In the genomic region with DNA sequence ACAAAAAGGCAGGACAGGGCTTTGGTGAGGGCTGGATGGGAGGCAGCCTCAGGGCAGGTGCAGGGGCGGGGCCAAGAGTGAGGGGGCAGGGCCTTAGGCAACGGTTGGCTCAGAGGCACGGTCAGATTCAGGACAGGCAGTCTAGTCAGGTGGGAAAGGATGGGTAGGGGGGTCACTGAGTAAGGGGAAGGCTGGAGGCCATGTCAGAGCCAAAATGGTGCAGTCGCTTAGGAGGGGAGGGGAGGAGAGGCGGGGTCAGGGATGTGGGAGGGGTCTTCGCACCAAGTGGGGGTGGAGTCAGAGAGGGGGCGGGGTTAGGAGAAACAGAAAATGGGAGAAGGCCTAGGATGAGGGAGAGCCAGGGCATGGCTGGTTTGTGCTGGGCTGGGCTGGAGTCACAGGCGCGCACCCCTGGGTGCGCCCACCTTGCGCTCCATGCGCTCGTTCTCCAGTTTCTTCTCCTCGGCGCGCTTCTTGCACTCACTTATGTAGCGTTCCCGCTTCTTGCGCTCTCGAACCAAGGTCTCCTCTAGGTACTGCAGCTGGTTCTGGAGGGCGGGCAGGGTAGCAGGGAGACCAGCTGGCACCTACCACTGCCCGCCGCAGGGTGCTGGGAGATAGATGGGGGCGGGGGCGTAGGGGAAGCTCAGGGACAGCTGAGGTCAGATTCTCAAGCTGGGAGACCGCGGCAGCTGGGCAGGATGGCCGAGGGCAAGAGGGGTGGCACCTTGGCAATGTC, we compare ENCODE assay signal across 25 cellular contexts. TPM values are rescaled to one million over a fixed set of nuclear protein-coding genes. Genes with fewer than 3 reads are reported as not detected.
A peak's percentile ranks its signal among the peaks of the same experiment; 100 is the strongest.
DNase-seq lines count a peak whose midpoint lies in the region; ATAC-seq and TF ChIP-seq lines count a peak whose summit lies in the region.
"Had no signal": no experiment of that assay in that cellular context is flagged by ENCODE, and none has a peak within 500 bp of the region (broad histone marks: within the 10 kb centered on the region; RNA-seq: fewer than 3 reads in every experiment).

No MANE protein-coding gene starts in this region.

- POLR2A ChIA-PET in WTC11 (lab: Charles Lee), result interaction anchor here (1.0 kb wide), 1 partner anchor 9 kb away, joined by 3 read pairs; a partner anchor contains a TSS

- TF ChIP-seq CTCF in natural killer cell (IDR thresholded peaks at IDR 0.05), result no peak
- TF ChIP-seq CTCF in WTC11 (IDR thresholded peaks at IDR 0.05), result no peak

- no peak overlapping the region for H3K27ac Mint-ChIP-seq in natural killer cell treated with Interleukin-12 subunit alpha and Interleukin-12 subunit beta and Interleukin-15 and Interleukin-18, amount 100 ng/mL, for 72 hours
- H3K27ac Mint-ChIP-seq in natural killer cell (no peak overlapping the region), WTC11 (no peak overlapping the region)
- H3K27ac Mint-ChIP-seq: activated CD4-positive, alpha-beta memory T cell treated with anti-CD3 and anti-CD28 coated beads for 36 hours; activated T-cell treated with anti-CD3 and anti-CD28 coated beads, Interleukin-2, amount 50 U/mL, for 24 hours; CD4-positive, alpha-beta T cell; naive thymus-derived CD8-positive, alpha-beta T cell had no signal

- intact Hi-C loops in natural killer cell (cut with micrococcal nuclease), result no loop called here

- peak; percentile 44 for DNase-seq in natural killer cell treated with Interleukin-12 subunit alpha and Interleukin-12 subunit beta and Interleukin-15 and Interleukin-18, amount 100 ng/mL, for 72 hours (ENCODE audit: low spot score)
- DNase-seq in natural killer cell (no peak), WTC11 (ENCODE audit: low spot score) (peak; percentile 76), germinal center (ENCODE audit: low spot score) (no peak), GDM1 (lab: John Stamatoyannopoulos, UW) (no peak)
- no peak for DNase-seq in effector CD8-positive, alpha-beta T cell (lab: John Stamatoyannopoulos, UW)
- DNase-seq: activated CD4-positive, alpha-beta memory T cell treated with anti-CD3 and anti-CD28 coated beads for 36 hours; activated naive CD4-positive, alpha-beta T cell; activated T-cell treated with anti-CD3 and anti-CD28 coated beads, Interleukin-2, amount 50 U/mL, for 24 hours; amniotic stem cell; CD4-positive, alpha-beta T cell; Kasumi-1; left colon; naive thymus-derived CD8-positive, alpha-beta T cell; NCI-H1092; NCI-H2029; NK-92 treated with Interleukin-12 subunit alpha and Interleukin-12 subunit beta, amount 100 ng/mL, for 24 hours; stimulated activated CD4-positive, alpha-beta T cell treated with anti-CD3 and anti-CD28 coated beads, Interleukin-1b, Interleukin-23, amount 100 ng/mL, for 48 hours; stimulated activated naive CD4-positive, alpha-beta T cell treated with Interleukin-2 at 50 U/mL for 16 hours; T-helper 2 cell; thyroid gland had no signal

- CTCF ChIA-PET in WTC11 (lab: Charles Lee), result interaction anchor here (0.6 to 2.9 kb wide), 3 partner anchors 9 to 45 kb away, joined by 3 to 11 read pairs (median 8); a partner anchor contains a TSS

- ATAC-seq in natural killer cell treated with Interleukin-12 subunit alpha and Interleukin-12 subunit beta and Interleukin-15 and Interleukin-18, amount 100 ng/mL, for 72 hours, result no peak
- ATAC-seq in natural killer cell (no peak), WTC11 (peak; percentile 7)
- ATAC-seq: left colon; naive thymus-derived CD8-positive, alpha-beta T cell; Panc1 had no signal

- H3K36me3 Mint-ChIP-seq in natural killer cell treated with Interleukin-12 subunit alpha and Interleukin-12 subunit beta and Interleukin-15 and Interleukin-18, amount 100 ng/mL, for 72 hours, result no peaks in the 10 kb centered on the region
- no peaks in the 10 kb centered on the region for H3K36me3 Mint-ChIP-seq in natural killer cell
- no peaks in the 10 kb centered on the region for H3K36me3 Mint-ChIP-seq in WTC11
- H3K36me3 Mint-ChIP-seq: activated CD4-positive, alpha-beta memory T cell treated with anti-CD3 and anti-CD28 coated beads for 36 hours; naive thymus-derived CD8-positive, alpha-beta T cell had no signal

- H3K9me3 Mint-ChIP-seq in natural killer cell treated with Interleukin-12 subunit alpha and Interleukin-12 subunit beta and Interleukin-15 and Interleukin-18, amount 100 ng/mL, for 72 hours, result no peaks in the 10 kb centered on the region
- H3K9me3 Mint-ChIP-seq in natural killer cell, result no peaks in the 10 kb centered on the region
- H3K9me3 Mint-ChIP-seq in WTC11, result no peaks in the 10 kb centered on the region
- H3K9me3 Mint-ChIP-seq: activated CD4-positive, alpha-beta memory T cell treated with anti-CD3 and anti-CD28 coated beads for 36 hours; activated T-cell treated with anti-CD3 and anti-CD28 coated beads, Interleukin-2, amount 50 U/mL, for 24 hours; CD4-positive, alpha-beta T cell; naive thymus-derived CD8-positive, alpha-beta T cell had no signal

- peaks cover 18 to 21% of the 10 kb centered on the region in 2 donors for H3K27me3 Mint-ChIP-seq in natural killer cell treated with Interleukin-12 subunit alpha and Interleukin-12 subunit beta and Interleukin-15 and Interleukin-18, amount 100 ng/mL, for 72 hours
- peaks cover 21 to 23% of the 10 kb centered on the region in 2 donors for H3K27me3 Mint-ChIP-seq in natural killer cell (ENCODE audit: low read depth in 2 of 2)
- H3K27me3 Mint-ChIP-seq in WTC11 (ENCODE audit: low read depth), result peaks cover 15% of the 10 kb centered on the region

- H3K4me3 Mint-ChIP-seq in natural killer cell treated with Interleukin-12 subunit alpha and Interleukin-12 subunit beta and Interleukin-15 and Interleukin-18, amount 100 ng/mL, for 72 hours, result no peak overlapping the region
- H3K4me3 Mint-ChIP-seq in natural killer cell, result no peak overlapping the region
- no peak overlapping the region for H3K4me3 Mint-ChIP-seq in WTC11
- H3K4me3 Mint-ChIP-seq: activated CD4-positive, alpha-beta memory T cell treated with anti-CD3 and anti-CD28 coated beads for 36 hours; activated T-cell treated with anti-CD3 and anti-CD28 coated beads, Interleukin-2, amount 50 U/mL, for 24 hours; CD4-positive, alpha-beta T cell; naive thymus-derived CD8-positive, alpha-beta T cell had no signal

- H3K4me1 Mint-ChIP-seq in natural killer cell treated with Interleukin-12 subunit alpha and Interleukin-12 subunit beta and Interleukin-15 and Interleukin-18, amount 100 ng/mL, for 72 hours (ENCODE audit: low read depth in 2 of 2), result peaks cover 20 to 25% of the 10 kb centered on the region in 2 donors
- H3K4me1 Mint-ChIP-seq in natural killer cell, result peaks cover 25 to 31% of the 10 kb centered on the region in 2 donors
- peaks cover 7% of the 10 kb centered on the region for H3K4me1 Mint-ChIP-seq in WTC11

TF ChIP-seq in WTC11, 78 proteins besides CTCF, POLR2A, EP300 and RAD21 (continues in another document):
- TF ChIP-seq, protein P1, sequence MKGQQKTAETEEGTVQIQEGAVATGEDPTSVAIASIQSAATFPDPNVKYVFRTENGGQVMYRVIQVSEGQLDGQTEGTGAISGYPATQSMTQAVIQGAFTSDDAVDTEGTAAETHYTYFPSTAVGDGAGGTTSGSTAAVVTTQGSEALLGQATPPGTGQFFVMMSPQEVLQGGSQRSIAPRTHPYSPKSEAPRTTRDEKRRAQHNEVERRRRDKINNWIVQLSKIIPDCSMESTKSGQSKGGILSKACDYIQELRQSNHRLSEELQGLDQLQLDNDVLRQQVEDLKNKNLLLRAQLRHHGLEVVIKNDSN (CRISPR knock-in tag; IDR thresholded peaks at IDR 0.05), result no peak

RNA-seq across cellular contexts. Expression of a gene that starts 6.8 kb away (rescaled TPM):
- not detected for total RNA-seq in natural killer cell treated with Interleukin-12 subunit alpha and Interleukin-12 subunit beta and Interleukin-15 and Interleukin-18, amount 100 ng/mL, for 72 hours
- total RNA-seq in natural killer cell (under 1 TPM in 1 of 3 donors, not detected in 2; 0.48 TPM), WTC11 (2021) (69.0 to 88.3 TPM (median 86.0 TPM) in 3 replicates)
- total RNA-seq: activated CD4-positive, alpha-beta memory T cell treated with anti-CD3 and anti-CD28 coated beads for 36 hours; CD4-positive, alpha-beta T cell; naive thymus-derived CD8-positive, alpha-beta T cell; SJSA1; skeletal muscle tissue had no signal

RNA-seq across cellular contexts. Expression of a gene that starts 9.0 kb away (rescaled TPM):
- total RNA-seq in natural killer cell treated with Interleukin-12 subunit alpha and Interleukin-12 subunit beta and Interleukin-15 and Interleukin-18, amount 100 ng/mL, for 72 hours, result not detected
- total RNA-seq in natural killer cell (not detected), WTC11 (2021) (4.1 to 5.8 TPM (median 4.8 TPM) in 3 replicates)
- total RNA-seq: bronchial epithelial cell; CD4-positive, alpha-beta T cell; naive thymus-derived CD8-positive, alpha-beta T cell; skeletal muscle tissue had no signal

RNA-seq across cellular contexts. Expression of a gene that starts 9.5 kb away (rescaled TPM):
- 100 to 1,000 TPM; 303 to 321 TPM for total RNA-seq in natural killer cell treated with Interleukin-12 subunit alpha and Interleukin-12 subunit beta and Interleukin-15 and Interleukin-18, amount 100 ng/mL, for 72 hours
- 100 to 1,000 TPM; 320 to 367 (median 327) TPM for total RNA-seq in natural killer cell
- total RNA-seq in WTC11 (2021), result 396 to 405 TPM (median 402 TPM) in 3 replicates

RNA-seq across cellular contexts. Expression of a gene that starts 41.8 kb away (rescaled TPM):
- 1 to 10 TPM; 3.0 to 5.1 TPM for total RNA-seq in natural killer cell treated with Interleukin-12 subunit alpha and Interleukin-12 subunit beta and Interleukin-15 and Interleukin-18, amount 100 ng/mL, for 72 hours
- total RNA-seq in natural killer cell (10 to 100 TPM in 2 of 3 donors, 1 to 10 TPM in 1; 7.6 to 10.7 (median 10.3) TPM), WTC11 (2021) (16.8 to 20.9 TPM (median 20.4 TPM) in 3 replicates)

RNA-seq across cellular contexts. Expression of a gene that starts 51.4 kb away (rescaled TPM):
- total RNA-seq in natural killer cell treated with Interleukin-12 subunit alpha and Interleukin-12 subunit beta and Interleukin-15 and Interleukin-18, amount 100 ng/mL, for 72 hours, result 1 to 10 TPM; 1.6 to 3.0 TPM
- total RNA-seq in natural killer cell (1 to 10 TPM; 2.1 to 2.9 (median 2.8) TPM), WTC11 (2021) (2.4 to 3.9 TPM (median 3.0 TPM) in 3 replicates)

Comparison
In these comparisons a context has a peak if more than half of its experiments do, and no peak if none do; other contexts are left out.
1. DNase-seq: peak in natural killer cell treated with Interleukin-12 subunit alpha and Interleukin-12 subunit beta and Interleukin-15 and Interleukin-18, amount 100 ng/mL, for 72 hours (single experiment) and WTC11 (single experiment); none in natural killer cell (single experiment), germinal center (single experiment), GDM1 (single experiment) and effector CD8-positive, alpha-beta T cell (single experiment).
2. RNA of a gene that starts 6.8 kb away (total RNA-seq): 69.0 to 88.3 TPM in WTC11; 0.48 TPM in natural killer cell and not detected in natural killer cell treated with Interleukin-12 subunit alpha and Interleukin-12 subunit beta and Interleukin-15 and Interleukin-18, amount 100 ng/mL, for 72 hours; every median in the first group is over 10 times any median in the second.